Comparison of ENCODE assay signal across 2 cellular contexts in the genomic region with DNA sequence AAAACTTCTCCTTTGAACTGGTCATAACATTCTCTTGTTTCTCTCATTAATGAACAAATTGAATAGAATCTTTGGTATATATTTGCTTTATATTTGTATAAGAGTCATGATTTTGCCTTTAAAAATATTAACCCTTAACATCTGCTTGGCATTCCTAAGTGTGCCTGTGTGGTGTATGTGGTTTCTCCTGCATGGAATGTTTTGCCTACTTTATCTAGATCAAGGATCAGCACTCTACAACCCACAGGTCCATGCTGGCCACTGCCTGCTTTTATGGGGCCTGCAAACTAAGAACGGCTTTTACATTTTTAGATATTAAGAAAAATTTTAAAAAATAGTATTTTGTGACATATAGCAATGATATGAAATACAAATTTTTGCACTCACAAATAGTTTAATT.
TF ChIP-seq lines count a peak whose summit lies in the region.

No MANE protein-coding gene starts in this region.

TF ChIP-seq in A549, 52 proteins besides CTCF, POLR2A, EP300 and RAD21 (continued from another document):
- TF ChIP-seq, protein P1, sequence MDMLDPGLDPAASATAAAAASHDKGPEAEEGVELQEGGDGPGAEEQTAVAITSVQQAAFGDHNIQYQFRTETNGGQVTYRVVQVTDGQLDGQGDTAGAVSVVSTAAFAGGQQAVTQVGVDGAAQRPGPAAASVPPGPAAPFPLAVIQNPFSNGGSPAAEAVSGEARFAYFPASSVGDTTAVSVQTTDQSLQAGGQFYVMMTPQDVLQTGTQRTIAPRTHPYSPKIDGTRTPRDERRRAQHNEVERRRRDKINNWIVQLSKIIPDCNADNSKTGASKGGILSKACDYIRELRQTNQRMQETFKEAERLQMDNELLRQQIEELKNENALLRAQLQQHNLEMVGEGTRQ (IDR thresholded peaks at IDR 0.05): no peak
- TF ChIP-seq, protein P2, sequence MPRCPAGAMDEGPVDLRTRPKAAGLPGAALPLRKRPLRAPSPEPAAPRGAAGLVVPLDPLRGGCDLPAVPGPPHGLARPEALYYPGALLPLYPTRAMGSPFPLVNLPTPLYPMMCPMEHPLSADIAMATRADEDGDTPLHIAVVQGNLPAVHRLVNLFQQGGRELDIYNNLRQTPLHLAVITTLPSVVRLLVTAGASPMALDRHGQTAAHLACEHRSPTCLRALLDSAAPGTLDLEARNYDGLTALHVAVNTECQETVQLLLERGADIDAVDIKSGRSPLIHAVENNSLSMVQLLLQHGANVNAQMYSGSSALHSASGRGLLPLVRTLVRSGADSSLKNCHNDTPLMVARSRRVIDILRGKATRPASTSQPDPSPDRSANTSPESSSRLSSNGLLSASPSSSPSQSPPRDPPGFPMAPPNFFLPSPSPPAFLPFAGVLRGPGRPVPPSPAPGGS (IDR thresholded peaks at IDR 0.05): no peak
- TF ChIP-seq ZC3H11A (IDR thresholded peaks at IDR 0.05) (no peak), FOXS1 (CRISPR knock-in tag; IDR thresholded peaks at IDR 0.05) (no peak), ZSCAN20 (CRISPR knock-in tag; IDR thresholded peaks at IDR 0.05) (no peak), RCOR1 (IDR thresholded peaks at IDR 0.05; ENCODE audit: low read depth, low read length) (no peak), CHD2 (IDR thresholded peaks at IDR 0.05; ENCODE audit: low read length, partially characterized antibody) (no peak), TFCP2L1 (CRISPR knock-in tag; IDR thresholded peaks at IDR 0.05) (no peak), RARB (CRISPR knock-in tag; IDR thresholded peaks at IDR 0.05) (no peak), ZFP36 (IDR thresholded peaks at IDR 0.05; ENCODE audit: borderline replicate concordance, partially characterized antibody) (no peak), KDM1A (IDR thresholded peaks at IDR 0.05; ENCODE audit: low read depth) (no peak), SMC3 (IDR thresholded peaks at IDR 0.05) (no peak)
- TF ChIP-seq, protein P3, sequence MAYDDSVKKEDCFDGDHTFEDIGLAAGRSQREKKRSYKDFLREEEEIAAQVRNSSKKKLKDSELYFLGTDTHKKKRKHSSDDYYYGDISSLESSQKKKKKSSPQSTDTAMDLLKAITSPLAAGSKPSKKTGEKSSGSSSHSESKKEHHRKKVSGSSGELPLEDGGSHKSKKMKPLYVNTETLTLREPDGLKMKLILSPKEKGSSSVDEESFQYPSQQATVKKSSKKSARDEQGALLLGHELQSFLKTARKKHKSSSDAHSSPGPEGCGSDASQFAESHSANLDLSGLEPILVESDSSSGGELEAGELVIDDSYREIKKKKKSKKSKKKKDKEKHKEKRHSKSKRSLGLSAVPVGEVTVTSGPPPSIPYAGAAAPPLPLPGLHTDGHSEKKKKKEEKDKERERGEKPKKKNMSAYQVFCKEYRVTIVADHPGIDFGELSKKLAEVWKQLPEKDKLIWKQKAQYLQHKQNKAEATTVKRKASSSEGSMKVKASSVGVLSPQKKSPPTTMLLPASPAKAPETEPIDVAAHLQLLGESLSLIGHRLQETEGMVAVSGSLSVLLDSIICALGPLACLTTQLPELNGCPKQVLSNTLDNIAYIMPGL (CRISPR knock-in tag; IDR thresholded peaks at IDR 0.05; ENCODE audit: borderline replicate concordance): no peak
- TF ChIP-seq, protein P4, sequence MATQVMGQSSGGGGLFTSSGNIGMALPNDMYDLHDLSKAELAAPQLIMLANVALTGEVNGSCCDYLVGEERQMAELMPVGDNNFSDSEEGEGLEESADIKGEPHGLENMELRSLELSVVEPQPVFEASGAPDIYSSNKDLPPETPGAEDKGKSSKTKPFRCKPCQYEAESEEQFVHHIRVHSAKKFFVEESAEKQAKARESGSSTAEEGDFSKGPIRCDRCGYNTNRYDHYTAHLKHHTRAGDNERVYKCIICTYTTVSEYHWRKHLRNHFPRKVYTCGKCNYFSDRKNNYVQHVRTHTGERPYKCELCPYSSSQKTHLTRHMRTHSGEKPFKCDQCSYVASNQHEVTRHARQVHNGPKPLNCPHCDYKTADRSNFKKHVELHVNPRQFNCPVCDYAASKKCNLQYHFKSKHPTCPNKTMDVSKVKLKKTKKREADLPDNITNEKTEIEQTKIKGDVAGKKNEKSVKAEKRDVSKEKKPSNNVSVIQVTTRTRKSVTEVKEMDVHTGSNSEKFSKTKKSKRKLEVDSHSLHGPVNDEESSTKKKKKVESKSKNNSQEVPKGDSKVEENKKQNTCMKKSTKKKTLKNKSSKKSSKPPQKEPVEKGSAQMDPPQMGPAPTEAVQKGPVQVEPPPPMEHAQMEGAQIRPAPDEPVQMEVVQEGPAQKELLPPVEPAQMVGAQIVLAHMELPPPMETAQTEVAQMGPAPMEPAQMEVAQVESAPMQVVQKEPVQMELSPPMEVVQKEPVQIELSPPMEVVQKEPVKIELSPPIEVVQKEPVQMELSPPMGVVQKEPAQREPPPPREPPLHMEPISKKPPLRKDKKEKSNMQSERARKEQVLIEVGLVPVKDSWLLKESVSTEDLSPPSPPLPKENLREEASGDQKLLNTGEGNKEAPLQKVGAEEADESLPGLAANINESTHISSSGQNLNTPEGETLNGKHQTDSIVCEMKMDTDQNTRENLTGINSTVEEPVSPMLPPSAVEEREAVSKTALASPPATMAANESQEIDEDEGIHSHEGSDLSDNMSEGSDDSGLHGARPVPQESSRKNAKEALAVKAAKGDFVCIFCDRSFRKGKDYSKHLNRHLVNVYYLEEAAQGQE (IDR thresholded peaks at IDR 0.05): no peak

TF ChIP-seq in SK-N-SH treated with all-trans-retinoic acid at 6 μM for 48 hours, 23 proteins besides CTCF, POLR2A, EP300 and RAD21 (continued from another document):
- TF ChIP-seq, protein P5, sequence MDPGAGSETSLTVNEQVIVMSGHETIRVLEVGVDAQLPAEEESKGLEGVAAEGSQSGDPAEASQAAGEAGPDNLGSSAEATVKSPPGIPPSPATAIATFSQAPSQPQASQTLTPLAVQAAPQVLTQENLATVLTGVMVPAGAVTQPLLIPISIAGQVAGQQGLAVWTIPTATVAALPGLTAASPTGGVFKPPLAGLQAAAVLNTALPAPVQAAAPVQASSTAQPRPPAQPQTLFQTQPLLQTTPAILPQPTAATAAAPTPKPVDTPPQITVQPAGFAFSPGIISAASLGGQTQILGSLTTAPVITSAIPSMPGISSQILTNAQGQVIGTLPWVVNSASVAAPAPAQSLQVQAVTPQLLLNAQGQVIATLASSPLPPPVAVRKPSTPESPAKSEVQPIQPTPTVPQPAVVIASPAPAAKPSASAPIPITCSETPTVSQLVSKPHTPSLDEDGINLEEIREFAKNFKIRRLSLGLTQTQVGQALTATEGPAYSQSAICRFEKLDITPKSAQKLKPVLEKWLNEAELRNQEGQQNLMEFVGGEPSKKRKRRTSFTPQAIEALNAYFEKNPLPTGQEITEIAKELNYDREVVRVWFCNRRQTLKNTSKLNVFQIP (CRISPR knock-in tag; IDR thresholded peaks at IDR 0.05; ENCODE audit: borderline replicate concordance, low read depth): no peak
- TF ChIP-seq BACH2 (CRISPR knock-in tag; IDR thresholded peaks at IDR 0.05; ENCODE audit: borderline replicate concordance) (no peak), TCF4 (CRISPR knock-in tag; IDR thresholded peaks at IDR 0.05; ENCODE audit: borderline replicate concordance) (no peak), ZC3H10 (CRISPR knock-in tag; IDR thresholded peaks at IDR 0.05) (no peak), OSR1 (CRISPR knock-in tag; IDR thresholded peaks at IDR 0.05) (no peak), PPARA (CRISPR knock-in tag; IDR thresholded peaks at IDR 0.05; ENCODE audit: borderline replicate concordance) (no peak), CSDC2 (CRISPR knock-in tag; IDR thresholded peaks at IDR 0.05) (no peak), ZFP3 (CRISPR knock-in tag; IDR thresholded peaks at IDR 0.05) (no peak), TOX (CRISPR knock-in tag; IDR thresholded peaks at IDR 0.05; ENCODE audit: borderline replicate concordance) (no peak), ZNF8 (CRISPR knock-in tag; IDR thresholded peaks at IDR 0.05) (no peak), ZNF70 (CRISPR knock-in tag; IDR thresholded peaks at IDR 0.05) (no peak), SNAI2 (CRISPR knock-in tag; IDR thresholded peaks at IDR 0.05) (no peak), ESRRG (CRISPR knock-in tag; IDR thresholded peaks at IDR 0.05) (no peak), GLIS3 (CRISPR knock-in tag; IDR thresholded peaks at IDR 0.05) (no peak)
- TF ChIP-seq, protein P6, sequence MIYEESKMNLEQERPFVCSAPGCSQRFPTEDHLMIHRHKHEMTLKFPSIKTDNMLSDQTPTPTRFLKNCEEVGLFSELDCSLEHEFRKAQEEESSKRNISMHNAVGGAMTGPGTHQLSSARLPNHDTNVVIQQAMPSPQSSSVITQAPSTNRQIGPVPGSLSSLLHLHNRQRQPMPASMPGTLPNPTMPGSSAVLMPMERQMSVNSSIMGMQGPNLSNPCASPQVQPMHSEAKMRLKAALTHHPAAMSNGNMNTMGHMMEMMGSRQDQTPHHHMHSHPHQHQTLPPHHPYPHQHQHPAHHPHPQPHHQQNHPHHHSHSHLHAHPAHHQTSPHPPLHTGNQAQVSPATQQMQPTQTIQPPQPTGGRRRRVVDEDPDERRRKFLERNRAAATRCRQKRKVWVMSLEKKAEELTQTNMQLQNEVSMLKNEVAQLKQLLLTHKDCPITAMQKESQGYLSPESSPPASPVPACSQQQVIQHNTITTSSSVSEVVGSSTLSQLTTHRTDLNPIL (CRISPR knock-in tag; IDR thresholded peaks at IDR 0.05; ENCODE audit: low read depth): no peak
- TF ChIP-seq, protein P7, sequence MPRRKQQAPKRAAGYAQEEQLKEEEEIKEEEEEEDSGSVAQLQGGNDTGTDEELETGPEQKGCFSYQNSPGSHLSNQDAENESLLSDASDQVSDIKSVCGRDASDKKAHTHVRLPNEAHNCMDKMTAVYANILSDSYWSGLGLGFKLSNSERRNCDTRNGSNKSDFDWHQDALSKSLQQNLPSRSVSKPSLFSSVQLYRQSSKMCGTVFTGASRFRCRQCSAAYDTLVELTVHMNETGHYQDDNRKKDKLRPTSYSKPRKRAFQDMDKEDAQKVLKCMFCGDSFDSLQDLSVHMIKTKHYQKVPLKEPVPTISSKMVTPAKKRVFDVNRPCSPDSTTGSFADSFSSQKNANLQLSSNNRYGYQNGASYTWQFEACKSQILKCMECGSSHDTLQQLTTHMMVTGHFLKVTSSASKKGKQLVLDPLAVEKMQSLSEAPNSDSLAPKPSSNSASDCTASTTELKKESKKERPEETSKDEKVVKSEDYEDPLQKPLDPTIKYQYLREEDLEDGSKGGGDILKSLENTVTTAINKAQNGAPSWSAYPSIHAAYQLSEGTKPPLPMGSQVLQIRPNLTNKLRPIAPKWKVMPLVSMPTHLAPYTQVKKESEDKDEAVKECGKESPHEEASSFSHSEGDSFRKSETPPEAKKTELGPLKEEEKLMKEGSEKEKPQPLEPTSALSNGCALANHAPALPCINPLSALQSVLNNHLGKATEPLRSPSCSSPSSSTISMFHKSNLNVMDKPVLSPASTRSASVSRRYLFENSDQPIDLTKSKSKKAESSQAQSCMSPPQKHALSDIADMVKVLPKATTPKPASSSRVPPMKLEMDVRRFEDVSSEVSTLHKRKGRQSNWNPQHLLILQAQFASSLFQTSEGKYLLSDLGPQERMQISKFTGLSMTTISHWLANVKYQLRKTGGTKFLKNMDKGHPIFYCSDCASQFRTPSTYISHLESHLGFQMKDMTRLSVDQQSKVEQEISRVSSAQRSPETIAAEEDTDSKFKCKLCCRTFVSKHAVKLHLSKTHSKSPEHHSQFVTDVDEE (CRISPR knock-in tag; IDR thresholded peaks at IDR 0.05): no peak
- TF ChIP-seq, protein P8, sequence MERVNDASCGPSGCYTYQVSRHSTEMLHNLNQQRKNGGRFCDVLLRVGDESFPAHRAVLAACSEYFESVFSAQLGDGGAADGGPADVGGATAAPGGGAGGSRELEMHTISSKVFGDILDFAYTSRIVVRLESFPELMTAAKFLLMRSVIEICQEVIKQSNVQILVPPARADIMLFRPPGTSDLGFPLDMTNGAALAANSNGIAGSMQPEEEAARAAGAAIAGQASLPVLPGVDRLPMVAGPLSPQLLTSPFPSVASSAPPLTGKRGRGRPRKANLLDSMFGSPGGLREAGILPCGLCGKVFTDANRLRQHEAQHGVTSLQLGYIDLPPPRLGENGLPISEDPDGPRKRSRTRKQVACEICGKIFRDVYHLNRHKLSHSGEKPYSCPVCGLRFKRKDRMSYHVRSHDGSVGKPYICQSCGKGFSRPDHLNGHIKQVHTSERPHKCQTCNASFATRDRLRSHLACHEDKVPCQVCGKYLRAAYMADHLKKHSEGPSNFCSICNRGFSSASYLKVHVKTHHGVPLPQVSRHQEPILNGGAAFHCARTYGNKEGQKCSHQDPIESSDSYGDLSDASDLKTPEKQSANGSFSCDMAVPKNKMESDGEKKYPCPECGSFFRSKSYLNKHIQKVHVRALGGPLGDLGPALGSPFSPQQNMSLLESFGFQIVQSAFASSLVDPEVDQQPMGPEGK (CRISPR knock-in tag; IDR thresholded peaks at IDR 0.05; ENCODE audit: borderline replicate concordance): no peak
